ENCODE assay signal across 3 cellular contexts in the genomic region with DNA sequence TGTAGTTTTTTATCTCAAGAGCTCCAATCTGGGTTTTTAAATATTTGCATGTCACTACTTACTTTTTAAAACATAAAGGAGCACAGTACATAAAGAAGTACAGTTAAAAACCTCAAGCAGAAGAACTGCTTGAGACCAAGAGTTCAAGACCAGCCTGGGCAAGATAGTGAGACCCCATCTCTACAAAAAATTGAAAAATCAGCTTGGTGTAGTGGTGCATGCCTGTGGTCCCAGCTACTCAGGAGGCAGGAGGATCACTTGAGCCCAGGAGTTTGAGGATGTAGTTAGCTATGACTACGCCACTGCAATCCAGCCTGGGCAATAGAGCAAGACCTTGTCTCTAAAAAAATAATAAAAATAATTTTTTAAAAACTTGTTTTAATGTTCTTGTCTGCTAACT.
"Had no signal": no experiment of that assay in that cellular context is flagged by ENCODE, and none has a peak within 500 bp of the region (broad histone marks: within the 10 kb centered on the region; RNA-seq: fewer than 3 reads in every experiment).

No MANE protein-coding gene starts in this region.

- ATAC-seq: GM12878 had no signal

- DNase-seq: GDM1, GF-D8 had no signal

- H3K4me3 ChIP-seq: GM12878 had no signal
